ENCODE assay signal across 1 cellular context in genomic region chr10:11881028-11881476, GRCh38.
TF ChIP-seq lines count a peak whose summit lies in the region.

No MANE protein-coding gene starts in this region.

TF ChIP-seq in H1, 55 proteins besides CTCF, POLR2A, EP300 and RAD21 (continued from another document):
- no peak for TF ChIP-seq CHD7 (IDR thresholded peaks at IDR 0.05; ENCODE audit: insufficient replicate concordance, low read length)
- no peak for TF ChIP-seq ASH2L (IDR thresholded peaks at IDR 0.05; ENCODE audit: low read length)
- no peak for TF ChIP-seq YY1 (IDR thresholded peaks at IDR 0.05; ENCODE audit: low read depth, low read length)
- TF ChIP-seq, protein P1, sequence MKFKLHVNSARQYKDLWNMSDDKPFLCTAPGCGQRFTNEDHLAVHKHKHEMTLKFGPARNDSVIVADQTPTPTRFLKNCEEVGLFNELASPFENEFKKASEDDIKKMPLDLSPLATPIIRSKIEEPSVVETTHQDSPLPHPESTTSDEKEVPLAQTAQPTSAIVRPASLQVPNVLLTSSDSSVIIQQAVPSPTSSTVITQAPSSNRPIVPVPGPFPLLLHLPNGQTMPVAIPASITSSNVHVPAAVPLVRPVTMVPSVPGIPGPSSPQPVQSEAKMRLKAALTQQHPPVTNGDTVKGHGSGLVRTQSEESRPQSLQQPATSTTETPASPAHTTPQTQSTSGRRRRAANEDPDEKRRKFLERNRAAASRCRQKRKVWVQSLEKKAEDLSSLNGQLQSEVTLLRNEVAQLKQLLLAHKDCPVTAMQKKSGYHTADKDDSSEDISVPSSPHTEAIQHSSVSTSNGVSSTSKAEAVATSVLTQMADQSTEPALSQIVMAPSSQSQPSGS (IDR thresholded peaks at IDR 0.05; ENCODE audit: low read length), result no peak
